In the genomic region with DNA sequence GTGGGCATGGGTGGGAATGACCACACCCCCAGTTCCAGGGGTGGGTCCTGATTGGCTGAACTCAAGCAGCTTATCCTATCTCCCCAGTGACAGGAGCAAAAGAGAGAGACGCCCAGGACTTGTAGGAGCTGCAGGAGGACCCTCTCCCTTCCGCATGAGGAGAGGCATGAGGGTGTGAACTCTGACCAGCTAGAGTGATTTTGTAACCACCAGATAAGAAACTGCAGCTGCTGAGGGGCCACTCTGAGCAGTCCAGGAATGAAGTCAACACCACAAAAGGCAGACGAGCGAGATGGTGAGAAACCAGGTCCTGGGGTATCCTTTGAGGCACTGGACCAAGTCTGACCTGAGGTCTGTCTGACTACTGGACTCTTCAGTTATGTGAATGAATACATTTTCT, we compare ENCODE assay signal across 18 cellular contexts.
DNase-seq lines count a peak whose midpoint lies in the region; ATAC-seq and TF ChIP-seq lines count a peak whose summit lies in the region.
"Had no signal": no experiment of that assay in that cellular context is flagged by ENCODE, and none has a peak within 500 bp of the region (broad histone marks: within the 10 kb centered on the region; RNA-seq: fewer than 3 reads in every experiment).

No MANE protein-coding gene starts in this region.

- TF ChIP-seq CTCF in fibroblast of the aortic adventitia (IDR thresholded peaks at IDR 0.05; ENCODE audit: insufficient read depth, low read length), result no peak

- 63% methylated on average over 4 of the region's 4 CpGs for WGBS in right cardiac atrium

- no peak overlapping the region for H3K27ac ChIP-seq in right cardiac atrium (ENCODE audit: low read length)

- peak; percentile 23 to 57 for ATAC-seq in right cardiac atrium
- no peak for ATAC-seq in GM21529 (IDR thresholded peaks at IDR 0.05; ENCODE audit: unreplicated experiment)
- ATAC-seq: Panc1 had no signal

- H3K27me3 ChIP-seq in right cardiac atrium (ENCODE audit: control insufficient read depth, insufficient read depth), result no peaks in the 10 kb centered on the region

- no peaks in the 10 kb centered on the region for H3K4me1 ChIP-seq in right cardiac atrium (ENCODE audit: control insufficient read depth, insufficient read depth, low read length)

- DNase-seq in right cardiac atrium (no peak), cardiac septum (ENCODE audit: low spot score) (no peak), fibroblast of the aortic adventitia (ENCODE audit: low read depth) (peak; percentile 32), myocyte (ENCODE audit: low read depth) (peak; percentile 46), H4 (ENCODE audit: low spot score) (no peak), globus pallidus (ENCODE audit: low spot score) (no peak), HCEC 1CT (no peak)
- DNase-seq: 8988T; CD4-positive, CD25-positive, alpha-beta regulatory T cell; COR-L47; DMS 273 treated with DMSO at 0.1 percent for 48 hours; DND-41; H7; Karpas-422; NCI-H1048; NCI-H2081 treated with DMSO at 0.1 percent for 48 hours had no signal

- H3K4me3 ChIP-seq in right cardiac atrium (ENCODE audit: low read length) (no peak overlapping the region), fibroblast of the aortic adventitia (ENCODE audit: low read depth, low read length) (no peak overlapping the region)

- H3K9me3 ChIP-seq in right cardiac atrium (ENCODE audit: control insufficient read depth, low read length), result no peaks in the 10 kb centered on the region

- intact Hi-C loops in right cardiac atrium (cut with DNase I) (no loop called here), cardiac septum (cut with DNase I) (no loop called here)

Comparison
In these comparisons a context has a peak if more than half of its experiments do, and no peak if none do; other contexts are left out.
1. DNase-seq: peak in fibroblast of the aortic adventitia (single experiment) and myocyte (single experiment); none in right cardiac atrium (0 of 3), cardiac septum (single experiment), H4 (single experiment), globus pallidus (single experiment) and HCEC 1CT (single experiment).